ENCODE assay signal across 1 cellular context in genomic region chr10:22647244-22647643, GRCh38.
TF ChIP-seq lines count a peak whose summit lies in the region.

No MANE protein-coding gene starts in this region.

TF ChIP-seq in HepG2, 621 proteins besides CTCF, POLR2A, EP300 and RAD21 (continued from another document):
- TF ChIP-seq HIC2 (CRISPR knock-in tag; IDR thresholded peaks at IDR 0.05; ENCODE audit: low read depth) (no peak), MAZ (IDR thresholded peaks at IDR 0.05; ENCODE audit: borderline replicate concordance, low read depth, low read length) (no peak), MAZ (CRISPR knock-in tag; IDR thresholded peaks at IDR 0.05; ENCODE audit: low read depth) (no peak), SNAPC4 (CRISPR knock-in tag; IDR thresholded peaks at IDR 0.05) (no peak)
